8 cellular contexts compared by ENCODE assay signal in genomic region chr2:218982312-218983262, GRCh38. TPM values are rescaled to one million over a fixed set of nuclear protein-coding genes. Genes with fewer than 3 reads are reported as not detected.
A peak's percentile ranks its signal among the peaks of the same experiment; 100 is the strongest.
DNase-seq lines count a peak whose midpoint lies in the region; ATAC-seq and TF ChIP-seq lines count a peak whose summit lies in the region.

No MANE protein-coding gene starts in this region.

- H3K27ac ChIP-seq in right cardiac atrium (ENCODE audit: low read length) (no peak overlapping the region), upper lobe of right lung (no peak overlapping the region)
- H3K27ac ChIP-seq in naive thymus-derived CD4-positive, alpha-beta T cell (ENCODE audit: low read depth, low read length) = no peak overlapping the region

- H3K4me3 ChIP-seq in right cardiac atrium (ENCODE audit: low read length) (peak overlapping the region; percentile 8), upper lobe of right lung (peak overlapping the region; percentile 23)
- H3K4me3 ChIP-seq in naive thymus-derived CD4-positive, alpha-beta T cell (ENCODE audit: low read length) = peak overlapping the region; percentile 33

- peaks cover 69% of the 10 kb centered on the region for H3K27me3 Mint-ChIP-seq in activated naive CD8-positive, alpha-beta T cell treated with anti-CD3 and anti-CD28 coated beads, Interleukin-2, amount 10 ng/mL, durations not matched to agents 7 days and 5 days
- H3K27me3 Mint-ChIP-seq in naive thymus-derived CD4-positive, alpha-beta T cell = peaks cover 60 to 80% (median 65%) of the 10 kb centered on the region in 5 donors
- peaks cover 65% of the 10 kb centered on the region for H3K27me3 Mint-ChIP-seq in activated T-helper 2 cell treated with anti-CD3 and anti-CD28 coated beads, Interferon-gamma antibody, Interleukin-2, Interleukin-4, amounts not matched to agents 10 μg/mL and 5 μg/mL and 100 μg/mL, durations not matched to agents 14 hours and 24 hours and 36 hours (ENCODE audit: low read depth)

- intact Hi-C loops in right cardiac atrium (cut with DNase I) (no loop called here), Right ventricle myocardium inferior (cut with DNase I) (no loop called here), upper lobe of right lung (cut with DNase I) (no loop called here)
- intact Hi-C loops in naive thymus-derived CD4-positive, alpha-beta T cell (cut with micrococcal nuclease) = loop anchor here in 1 of 2 donors (5.0 kb wide), 2 partner anchors 75 to 105 kb away; no protein-coding TSS in a partner anchor
- intact Hi-C loops in activated T-helper 2 cell treated with anti-CD3 and anti-CD28 coated beads, Interferon-gamma antibody, Interleukin-2, Interleukin-4, amounts not matched to agents 10 μg/mL and 5 μg/mL and 100 μg/mL, durations not matched to agents 14 hours and 24 hours and 36 hours (cut with micrococcal nuclease) = loop anchor here (2.0 to 10.0 kb wide), 2 partner anchors 76 to 198 kb away; partner anchors contain the start of gene CYP27A1

- CTCF ChIA-PET in naive thymus-derived CD4-positive, alpha-beta T cell (lab: Charles Lee) = interaction anchor here (0.8 kb wide), 1 partner anchor 137 kb away, joined by 3 read pairs; no protein-coding TSS in a partner anchor

- H3K4me3 Mint-ChIP-seq in activated naive CD8-positive, alpha-beta T cell treated with anti-CD3 and anti-CD28 coated beads, Interleukin-2, amount 10 ng/mL, durations not matched to agents 7 days and 5 days = peak overlapping the region; percentile 37
- H3K4me3 Mint-ChIP-seq in naive thymus-derived CD4-positive, alpha-beta T cell = peak overlapping the region in 9 of 10 donors; percentile 38 to 94 (median 76)
- H3K4me3 Mint-ChIP-seq in activated T-helper 2 cell treated with anti-CD3 and anti-CD28 coated beads, Interferon-gamma antibody, Interleukin-2, Interleukin-4, amounts not matched to agents 10 μg/mL and 5 μg/mL and 100 μg/mL, durations not matched to agents 14 hours and 24 hours and 36 hours (ENCODE audit: low read depth) = no peak overlapping the region

- 5% methylated on average over 45 of the region's 45 CpGs for whole genome bisulfite sequencing in right cardiac atrium

- H3K36me3 ChIP-seq in naive thymus-derived CD4-positive, alpha-beta T cell (ENCODE audit: control insufficient read depth in 2 of 3, insufficient read depth in 3 of 3, low read length in 3 of 3) = no peaks in the 10 kb centered on the region
- H3K36me3 ChIP-seq in upper lobe of right lung = no peaks in the 10 kb centered on the region

- ATAC-seq in right cardiac atrium (no peak), Right ventricle myocardium inferior (no peak), upper lobe of right lung (no peak)
- ATAC-seq in activated naive CD8-positive, alpha-beta T cell treated with anti-CD3 and anti-CD28 coated beads, Interleukin-2, amount 10 ng/mL, durations not matched to agents 7 days and 5 days (ENCODE audit: low read depth) = no peak
- no peak for ATAC-seq in naive thymus-derived CD4-positive, alpha-beta T cell

- H3K9me3 Mint-ChIP-seq in activated naive CD8-positive, alpha-beta T cell treated with anti-CD3 and anti-CD28 coated beads, Interleukin-2, amount 10 ng/mL, durations not matched to agents 7 days and 5 days = no peaks in the 10 kb centered on the region
- H3K9me3 Mint-ChIP-seq in naive thymus-derived CD4-positive, alpha-beta T cell = peaks cover 0 to 1% (median 0%) of the 10 kb centered on the region in 11 donors
- no peaks in the 10 kb centered on the region for H3K9me3 Mint-ChIP-seq in activated T-helper 2 cell treated with anti-CD3 and anti-CD28 coated beads, Interferon-gamma antibody, Interleukin-2, Interleukin-4, amounts not matched to agents 10 μg/mL and 5 μg/mL and 100 μg/mL, durations not matched to agents 14 hours and 24 hours and 36 hours

- no peaks in the 10 kb centered on the region for H3K9me3 ChIP-seq in right cardiac atrium (ENCODE audit: control insufficient read depth, low read length)
- no peaks in the 10 kb centered on the region for H3K9me3 ChIP-seq in naive thymus-derived CD4-positive, alpha-beta T cell (ENCODE audit: control insufficient read depth in 2 of 3, low read length in 3 of 3)
- H3K9me3 ChIP-seq in upper lobe of right lung = no peaks in the 10 kb centered on the region

- H3K27me3 ChIP-seq in right cardiac atrium (ENCODE audit: control insufficient read depth, insufficient read depth) = no peaks in the 10 kb centered on the region
- H3K27me3 ChIP-seq in naive thymus-derived CD4-positive, alpha-beta T cell (ENCODE audit: control insufficient read depth in 2 of 2, insufficient read depth in 2 of 2, low read length in 2 of 2) = peaks cover 22 to 50% of the 10 kb centered on the region in 2 donors
- H3K27me3 ChIP-seq in upper lobe of right lung = peaks cover 97% of the 10 kb centered on the region

- POLR2A ChIA-PET in activated naive CD8-positive, alpha-beta T cell treated with anti-CD3 and anti-CD28 coated beads, Interleukin-2, amount 10 ng/mL, durations not matched to agents 7 days and 5 days (lab: Charles Lee) = no interaction called here
- POLR2A ChIA-PET in naive thymus-derived CD4-positive, alpha-beta T cell (lab: Charles Lee) = no interaction called here

- H3K4me1 ChIP-seq in right cardiac atrium (ENCODE audit: control insufficient read depth, insufficient read depth, low read length) (peaks cover 13% of the 10 kb centered on the region), upper lobe of right lung (peaks cover 45% of the 10 kb centered on the region)
- H3K4me1 ChIP-seq in naive thymus-derived CD4-positive, alpha-beta T cell (ENCODE audit: control insufficient read depth in 2 of 2, insufficient read depth in 2 of 2, low read length in 2 of 2) = peaks cover 13 to 23% of the 10 kb centered on the region in 2 donors

- H3K27ac Mint-ChIP-seq in activated naive CD8-positive, alpha-beta T cell treated with anti-CD3 and anti-CD28 coated beads, Interleukin-2, amount 10 ng/mL, durations not matched to agents 7 days and 5 days = no peak overlapping the region
- no peak overlapping the region for H3K27ac Mint-ChIP-seq in naive thymus-derived CD4-positive, alpha-beta T cell
- H3K27ac Mint-ChIP-seq in activated T-helper 2 cell treated with anti-CD3 and anti-CD28 coated beads, Interferon-gamma antibody, Interleukin-2, Interleukin-4, amounts not matched to agents 10 μg/mL and 5 μg/mL and 100 μg/mL, durations not matched to agents 14 hours and 24 hours and 36 hours = no peak overlapping the region

- DNase-seq in right cardiac atrium (no peak), Right ventricle myocardium inferior (ENCODE audit: missing footprints) (no peak), upper lobe of right lung (no peak), KG1 (lab: John Stamatoyannopoulos, UW) (no peak)
- DNase-seq in activated naive CD8-positive, alpha-beta T cell treated with anti-CD3 and anti-CD28 coated beads, Interleukin-2, amount 10 ng/mL, durations not matched to agents 7 days and 5 days = no peak
- no peak for DNase-seq in naive thymus-derived CD4-positive, alpha-beta T cell
- DNase-seq in activated T-helper 2 cell treated with anti-CD3 and anti-CD28 coated beads, Interferon-gamma antibody, Interleukin-2, Interleukin-4, amounts not matched to agents 10 μg/mL and 5 μg/mL and 100 μg/mL, durations not matched to agents 14 hours and 24 hours and 36 hours (ENCODE audit: low spot score) = no peak
- DNase-seq in stimulated activated CD4-positive, alpha-beta T cell treated with anti-CD3 and anti-CD28 coated beads, Interleukin-12 subunit alpha, Interleukin-12 subunit beta, amount 100 ng/mL, for 4 hours = no peak

- TF ChIP-seq CTCF in upper lobe of right lung (IDR thresholded peaks at IDR 0.05) = no peak

- peaks cover 1% of the 10 kb centered on the region for H3K36me3 Mint-ChIP-seq in activated naive CD8-positive, alpha-beta T cell treated with anti-CD3 and anti-CD28 coated beads, Interleukin-2, amount 10 ng/mL, durations not matched to agents 7 days and 5 days
- H3K36me3 Mint-ChIP-seq in naive thymus-derived CD4-positive, alpha-beta T cell = peaks cover 0 to 2% (median 0%) of the 10 kb centered on the region in 5 donors
- H3K36me3 Mint-ChIP-seq in activated T-helper 2 cell treated with anti-CD3 and anti-CD28 coated beads, Interferon-gamma antibody, Interleukin-2, Interleukin-4, amounts not matched to agents 10 μg/mL and 5 μg/mL and 100 μg/mL, durations not matched to agents 14 hours and 24 hours and 36 hours (ENCODE audit: low read depth) = no peaks in the 10 kb centered on the region

- peaks cover 13% of the 10 kb centered on the region for H3K4me1 Mint-ChIP-seq in activated naive CD8-positive, alpha-beta T cell treated with anti-CD3 and anti-CD28 coated beads, Interleukin-2, amount 10 ng/mL, durations not matched to agents 7 days and 5 days
- H3K4me1 Mint-ChIP-seq in naive thymus-derived CD4-positive, alpha-beta T cell = peaks cover 14 to 43% (median 22%) of the 10 kb centered on the region in 7 donors
- H3K4me1 Mint-ChIP-seq in activated T-helper 2 cell treated with anti-CD3 and anti-CD28 coated beads, Interferon-gamma antibody, Interleukin-2, Interleukin-4, amounts not matched to agents 10 μg/mL and 5 μg/mL and 100 μg/mL, durations not matched to agents 14 hours and 24 hours and 36 hours (ENCODE audit: low read depth) = peaks cover 9% of the 10 kb centered on the region

RNA-seq across cellular contexts. Expression of gene FEV, which starts 2.4 kb away (rescaled TPM):
- total RNA-seq in right cardiac atrium = not detected
- polyA plus RNA-seq in right cardiac atrium = not detected
- total RNA-seq in Right ventricle myocardium inferior = not detected
- total RNA-seq in activated naive CD8-positive, alpha-beta T cell treated with anti-CD3 and anti-CD28 coated beads, Interleukin-2, amount 10 ng/mL, durations not matched to agents 7 days and 5 days = not detected
- total RNA-seq in naive thymus-derived CD4-positive, alpha-beta T cell = not detected
- polyA plus RNA-seq in naive thymus-derived CD4-positive, alpha-beta T cell = not detected
- total RNA-seq in upper lobe of right lung = not detected
- not detected in 2 replicates for total RNA-seq in activated T-helper 2 cell treated with anti-CD3 and anti-CD28 coated beads, Interferon-gamma antibody, Interleukin-2, Interleukin-4, amounts not matched to agents 10 μg/mL and 5 μg/mL and 100 μg/mL, durations not matched to agents 14 hours and 24 hours and 36 hours

RNA-seq across cellular contexts. Expression of gene CRYBA2, which starts 10.6 kb away (rescaled TPM):
- total RNA-seq in right cardiac atrium = not detected
- not detected for polyA plus RNA-seq in right cardiac atrium
- total RNA-seq in Right ventricle myocardium inferior = not detected
- total RNA-seq in activated naive CD8-positive, alpha-beta T cell treated with anti-CD3 and anti-CD28 coated beads, Interleukin-2, amount 10 ng/mL, durations not matched to agents 7 days and 5 days = not detected
- total RNA-seq in naive thymus-derived CD4-positive, alpha-beta T cell = not detected
- polyA plus RNA-seq in naive thymus-derived CD4-positive, alpha-beta T cell = not detected
- not detected for total RNA-seq in upper lobe of right lung
- total RNA-seq in activated T-helper 2 cell treated with anti-CD3 and anti-CD28 coated beads, Interferon-gamma antibody, Interleukin-2, Interleukin-4, amounts not matched to agents 10 μg/mL and 5 μg/mL and 100 μg/mL, durations not matched to agents 14 hours and 24 hours and 36 hours = not detected in 2 replicates

RNA-seq across cellular contexts. Expression of gene CDK5R2, which starts 23.1 kb away (rescaled TPM):
- total RNA-seq in right cardiac atrium (not detected), Right ventricle myocardium inferior (not detected), upper lobe of right lung (not detected)
- 0.09 TPM for polyA plus RNA-seq in right cardiac atrium
- total RNA-seq in activated naive CD8-positive, alpha-beta T cell treated with anti-CD3 and anti-CD28 coated beads, Interleukin-2, amount 10 ng/mL, durations not matched to agents 7 days and 5 days = not detected
- not detected for total RNA-seq in naive thymus-derived CD4-positive, alpha-beta T cell
- polyA plus RNA-seq in naive thymus-derived CD4-positive, alpha-beta T cell = not detected
- not detected in 2 replicates for total RNA-seq in activated T-helper 2 cell treated with anti-CD3 and anti-CD28 coated beads, Interferon-gamma antibody, Interleukin-2, Interleukin-4, amounts not matched to agents 10 μg/mL and 5 μg/mL and 100 μg/mL, durations not matched to agents 14 hours and 24 hours and 36 hours

RNA-seq across cellular contexts. Expression of gene CFAP65, which starts 58.7 kb away (rescaled TPM):
- not detected for total RNA-seq in right cardiac atrium
- not detected for polyA plus RNA-seq in right cardiac atrium
- total RNA-seq in Right ventricle myocardium inferior = not detected
- total RNA-seq in activated naive CD8-positive, alpha-beta T cell treated with anti-CD3 and anti-CD28 coated beads, Interleukin-2, amount 10 ng/mL, durations not matched to agents 7 days and 5 days = not detected
- total RNA-seq in naive thymus-derived CD4-positive, alpha-beta T cell = not detected
- not detected for polyA plus RNA-seq in naive thymus-derived CD4-positive, alpha-beta T cell
- total RNA-seq in upper lobe of right lung = not detected
- total RNA-seq in activated T-helper 2 cell treated with anti-CD3 and anti-CD28 coated beads, Interferon-gamma antibody, Interleukin-2, Interleukin-4, amounts not matched to agents 10 μg/mL and 5 μg/mL and 100 μg/mL, durations not matched to agents 14 hours and 24 hours and 36 hours = not detected in 2 replicates
